Comparison of ENCODE assay signal across 7 cellular contexts in genomic region chr1:112803906-112804762, GRCh38.
A peak's percentile ranks its signal among the peaks of the same experiment; 100 is the strongest.
DNase-seq lines count a peak whose midpoint lies in the region; ATAC-seq and TF ChIP-seq lines count a peak whose summit lies in the region.

No MANE protein-coding gene starts in this region.

- DNase-seq in GM12864 (ENCODE audit: low read depth), result peak; percentile 16
- DNase-seq in NCI-H2227 treated with DMSO at 0.1 percent for 48 hours (lab: John Stamatoyannopoulos, UW), result peak; percentile 39
- DNase-seq in activated CD4-positive, alpha-beta T cell treated with anti-CD3 and anti-CD28 coated beads for 36 hours, result peak; percentile 81
- DNase-seq in dorsolateral prefrontal cortex, result peak; percentile 61 to 86 (median 76)
- DNase-seq in lung microvascular endothelial cell (ENCODE audit: low read depth in 2 of 2), result peak; percentile 79 to 85
- peak; percentile 32 to 38 for DNase-seq in stimulated activated CD8-positive, alpha-beta memory T cell treated with anti-CD3 and anti-CD28 coated beads, Interleukin-15, amount 100 ng/mL, for 48 hours (ENCODE audit: low read depth in 2 of 2)

- H3K4me3 Mint-ChIP-seq in activated CD4-positive, alpha-beta T cell treated with anti-CD3 and anti-CD28 coated beads for 36 hours, result no peak overlapping the region

- peak; percentile 79 for ATAC-seq in HG02798 (IDR thresholded peaks at IDR 0.05; ENCODE audit: poor library complexity, unreplicated experiment)
- peak; percentile 97 for ATAC-seq in activated CD4-positive, alpha-beta T cell treated with anti-CD3 and anti-CD28 coated beads for 36 hours

- H3K4me1 Mint-ChIP-seq in activated CD4-positive, alpha-beta T cell treated with anti-CD3 and anti-CD28 coated beads for 36 hours, result no peaks in the 10 kb centered on the region

- no peak overlapping the region for H3K27ac ChIP-seq in dorsolateral prefrontal cortex

- no peaks in the 10 kb centered on the region for H3K36me3 Mint-ChIP-seq in activated CD4-positive, alpha-beta T cell treated with anti-CD3 and anti-CD28 coated beads for 36 hours (ENCODE audit: low read depth)

- H3K27me3 Mint-ChIP-seq in activated CD4-positive, alpha-beta T cell treated with anti-CD3 and anti-CD28 coated beads for 36 hours, result peaks cover 5% of the 10 kb centered on the region

- POLR2A ChIA-PET in activated CD4-positive, alpha-beta T cell treated with anti-CD3 and anti-CD28 coated beads for 36 hours (lab: Charles Lee), result no interaction called here

- H3K9me3 Mint-ChIP-seq in activated CD4-positive, alpha-beta T cell treated with anti-CD3 and anti-CD28 coated beads for 36 hours (ENCODE audit: low read depth), result no peaks in the 10 kb centered on the region

- intact Hi-C loops in activated CD4-positive, alpha-beta T cell treated with anti-CD3 and anti-CD28 coated beads for 36 hours (cut with DNase I, micrococcal nuclease), result loop anchor here (1.0 to 10.0 kb wide), 3 partner anchors 88 to 413 kb away; partner anchors contain the start of gene CTTNBP2NL (in 1 of the 2)
- intact Hi-C loops in dorsolateral prefrontal cortex (cut with DNase I), result loop anchor here (1.0 to 10.0 kb wide), 4 partner anchors 85 to 409 kb away; partner anchors contain the start of genes CTTNBP2NL (in 1 of the 2) and SLC16A1 (in 1 of the 2)

- peak; percentile 87 for TF ChIP-seq CTCF in GM12864 (IDR thresholded peaks at IDR 0.05; ENCODE audit: low read depth, low read length, missing control alignments)
- TF ChIP-seq CTCF in dorsolateral prefrontal cortex (IDR thresholded peaks at IDR 0.05 in 54 of 56, conservative IDR thresholded peaks at IDR 0.05 in 2 of 56; ENCODE audit: low read depth in 1 of 56, partially characterized antibody in 56 of 56), result peak; percentile 30 to 92 (median 76)

- CTCF ChIA-PET in activated CD4-positive, alpha-beta T cell treated with anti-CD3 and anti-CD28 coated beads for 36 hours (lab: Charles Lee), result interaction anchor here (0.6 to 7.9 kb wide), 9 partner anchors 8 to 467 kb away, joined by 3 to 157 read pairs (median 3); partner anchors contain the start of gene PPM1J

- H3K4me3 ChIP-seq in GM12864 (ENCODE audit: low read depth, low read length) (no peak overlapping the region), dorsolateral prefrontal cortex (no peak overlapping the region)

- H3K27me3 ChIP-seq in dorsolateral prefrontal cortex, result no peaks in the 10 kb centered on the region

- H3K27ac Mint-ChIP-seq in activated CD4-positive, alpha-beta T cell treated with anti-CD3 and anti-CD28 coated beads for 36 hours, result no peak overlapping the region

Comparison
In these comparisons a context has a peak if more than half of its experiments do, and no peak if none do; other contexts are left out.
1. DNase-seq: peak in every context shown above with its lines; median percentile 82 in lung microvascular endothelial cell; 81 in activated CD4-positive, alpha-beta T cell treated with anti-CD3 and anti-CD28 coated beads for 36 hours; 76 in dorsolateral prefrontal cortex; 39 in NCI-H2227 treated with DMSO at 0.1 percent for 48 hours; 35 in stimulated activated CD8-positive, alpha-beta memory T cell treated with anti-CD3 and anti-CD28 coated beads, Interleukin-15, amount 100 ng/mL, for 48 hours; 16 in GM12864.